In the genomic region with DNA sequence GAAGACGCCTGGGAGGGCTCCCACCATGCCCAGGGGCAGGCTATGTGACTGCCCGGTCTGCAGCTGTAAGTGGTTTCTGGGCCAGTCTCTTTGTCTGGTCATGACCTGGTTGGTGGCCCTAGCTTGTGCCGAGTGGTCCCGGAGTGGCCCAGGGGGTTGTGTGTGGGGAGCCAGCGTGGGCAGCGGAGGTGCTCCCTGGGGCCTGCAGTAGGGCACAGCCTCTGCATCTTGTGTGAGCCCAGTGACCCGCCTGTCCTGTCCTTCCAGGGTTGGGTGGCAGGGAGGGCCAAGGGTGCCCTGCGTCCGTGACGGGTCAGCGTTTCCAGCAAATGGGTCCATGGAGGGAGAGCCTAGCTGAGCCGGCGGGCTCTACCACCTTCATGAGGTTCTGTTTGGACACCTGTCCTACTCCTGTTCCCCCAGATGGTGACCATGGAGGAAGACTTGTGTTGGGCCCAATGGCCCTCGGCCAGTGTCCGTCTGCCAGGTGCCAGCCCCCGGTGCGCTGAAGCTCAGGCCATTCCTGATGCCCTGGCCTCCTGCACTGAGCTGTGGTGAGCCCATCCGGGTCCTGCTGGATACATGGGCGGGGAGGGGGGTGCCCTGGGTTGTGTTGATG, we compare ENCODE assay signal across 17 cellular contexts.
DNase-seq lines count a peak whose midpoint lies in the region; TF ChIP-seq lines count a peak whose summit lies in the region.
"Had no signal": no experiment of that assay in that cellular context is flagged by ENCODE, and none has a peak within 500 bp of the region (broad histone marks: within the 10 kb centered on the region; RNA-seq: fewer than 3 reads in every experiment).

No MANE protein-coding gene starts in this region.

- POLR2A ChIA-PET in HEK293T (lab: Yijun Ruan, JAX) = no interaction called here

- DNase-seq in BE2C (peak; percentile 6), GM03348 (ENCODE audit: low spot score) (peak; percentile 3), endodermal cell (peak; percentile 11), osteocyte (ENCODE audit: extremely low spot score, unreplicated experiment) (peak; percentile 79), HEK293T (ENCODE audit: extremely low spot score) (no peak), GM13976 (ENCODE audit: low spot score) (no peak), pons (ENCODE audit: low spot score) (no peak)
- DNase-seq: foreskin fibroblast; HCEC 1CT; NCI-H146; NCI-H226; NK-92 treated with Interleukin-12 subunit alpha and Interleukin-12 subunit beta, amount 100 ng/mL, for 24 hours; stimulated activated CD4-positive, alpha-beta T cell treated with anti-CD3 and anti-CD28 coated beads, Interleukin-4, amount 100 ng/mL, for 1 hour; testis had no signal

- H3K27me3 ChIP-seq in BE2C (no peaks in the 10 kb centered on the region), endodermal cell (ENCODE audit: control insufficient read depth, insufficient read depth, low read length, poor library complexity, severe bottlenecking) (no peaks in the 10 kb centered on the region)
- H3K27me3 ChIP-seq: adrenal gland, testis had no signal

- H3K9me3 Mint-ChIP-seq in endodermal cell = peaks cover 70% of the 10 kb centered on the region
- peaks cover 28% of the 10 kb centered on the region for H3K9me3 Mint-ChIP-seq in osteocyte (ENCODE audit: unreplicated experiment)

- H3K4me3 ChIP-seq in BE2C (ENCODE audit: low read depth, low read length) (no peak overlapping the region), endodermal cell (ENCODE audit: low read length) (no peak overlapping the region)
- H3K4me3 ChIP-seq: adrenal gland, testis had no signal

- no peak overlapping the region for H3K27ac ChIP-seq in endodermal cell (ENCODE audit: low read depth, low read length)
- H3K27ac ChIP-seq: adrenal gland, testis, WERI-Rb-1 had no signal

- no peak overlapping the region for H3K9ac ChIP-seq in endodermal cell (ENCODE audit: extremely low read depth, low read length, poor library complexity, severe bottlenecking)

- CTCF ChIA-PET in HEK293T (lab: Yijun Ruan, JAX) = no interaction called here

- H3K4me3 Mint-ChIP-seq in endodermal cell = no peak overlapping the region
- no peak overlapping the region for H3K4me3 Mint-ChIP-seq in osteocyte (ENCODE audit: unreplicated experiment)
- H3K4me3 Mint-ChIP-seq: central memory CD8-positive, alpha-beta T cell had no signal

- H3K27ac Mint-ChIP-seq in endodermal cell (no peak overlapping the region), osteocyte (ENCODE audit: unreplicated experiment) (no peak overlapping the region)

- peaks cover 2% of the 10 kb centered on the region; the same call in 1 of the 2 replicates for H3K9me3 ChIP-seq in BE2C
- peaks cover 43% of the 10 kb centered on the region for H3K9me3 ChIP-seq in endodermal cell (ENCODE audit: control insufficient read depth, low read length)
- H3K9me3 ChIP-seq: testis had no signal

- no peaks in the 10 kb centered on the region for H3K27me3 Mint-ChIP-seq in endodermal cell (ENCODE audit: insufficient read depth)
- no peaks in the 10 kb centered on the region for H3K27me3 Mint-ChIP-seq in osteocyte (ENCODE audit: unreplicated experiment)
- H3K27me3 Mint-ChIP-seq: central memory CD8-positive, alpha-beta T cell had no signal

- in situ Hi-C loops in GM13976 (cut with MboI; ENCODE audit: low sequenced_read_pairs, unreplicated experiment) = no loop called here

- H3K4me1 Mint-ChIP-seq in endodermal cell = no peaks in the 10 kb centered on the region
- H3K4me1 Mint-ChIP-seq in osteocyte (ENCODE audit: unreplicated experiment) = no peaks in the 10 kb centered on the region
- H3K4me1 Mint-ChIP-seq: central memory CD8-positive, alpha-beta T cell had no signal

- TF ChIP-seq CTCF in BE2C (IDR thresholded peaks at IDR 0.05; ENCODE audit: low read depth, low read length) (no peak), endodermal cell (conservative IDR thresholded peaks at IDR 0.05) (no peak), osteocyte (IDR thresholded peaks at IDR 0.05) (no peak), GM13976 (IDR thresholded peaks at IDR 0.05; ENCODE audit: borderline replicate concordance, control extremely low read depth, extremely low read depth, insufficient read depth, missing control alignments) (no peak)

- H3K36me3 ChIP-seq in BE2C (no peaks in the 10 kb centered on the region), endodermal cell (ENCODE audit: control insufficient read depth, insufficient read depth, low read length) (no peaks in the 10 kb centered on the region)
- H3K36me3 ChIP-seq: adrenal gland, WERI-Rb-1 had no signal

- H3K4me1 ChIP-seq in BE2C = no peaks in the 10 kb centered on the region
- H3K4me1 ChIP-seq in endodermal cell (ENCODE audit: control insufficient read depth, insufficient read depth, low read length) = no peaks in the 10 kb centered on the region
- H3K4me1 ChIP-seq: adrenal gland, testis had no signal

- 87 to 94% methylated on average over 8 to 19 of the region's 19 CpGs for WGBS in endodermal cell (ENCODE audit: insufficient coverage in 1 of 2, insufficient read length in 1 of 2), 2 experiments

- H3K36me3 Mint-ChIP-seq in endodermal cell (ENCODE audit: low read depth) = no peaks in the 10 kb centered on the region
- no peaks in the 10 kb centered on the region for H3K36me3 Mint-ChIP-seq in osteocyte (ENCODE audit: unreplicated experiment)

TF ChIP-seq in HEK293T, 16 proteins besides CTCF, POLR2A, EP300 and RAD21:
- TF ChIP-seq PKNOX1 (IDR thresholded peaks at IDR 0.05) (no peak), SP1 (IDR thresholded peaks at IDR 0.05) (no peak), L3MBTL2 (conservative IDR thresholded peaks at IDR 0.05) (no peak), FOXA1 (IDR thresholded peaks at IDR 0.05) (no peak), NFRKB (IDR thresholded peaks at IDR 0.05) (no peak), ELF4 (IDR thresholded peaks at IDR 0.05) (no peak), BHLHE40 (IDR thresholded peaks at IDR 0.05; ENCODE audit: borderline replicate concordance) (no peak), LEF1 (IDR thresholded peaks at IDR 0.05; ENCODE audit: borderline replicate concordance) (no peak), CTBP1 (IDR thresholded peaks at IDR 0.05; ENCODE audit: borderline replicate concordance) (no peak), SUZ12 (IDR thresholded peaks at IDR 0.05) (no peak), ZNF384 (IDR thresholded peaks at IDR 0.05) (no peak), ARNT (IDR thresholded peaks at IDR 0.05) (no peak)

Comparison
In these comparisons a context has a peak if more than half of its experiments do, and no peak if none do; other contexts are left out.
1. DNase-seq: peak in BE2C (single experiment), GM03348 (single experiment), endodermal cell (single experiment) and osteocyte (single experiment); none in HEK293T (single experiment), GM13976 (single experiment) and pons (single experiment).